Comparison of ENCODE assay signal across 1 cellular context in genomic region chr16:75262104-75262799, GRCh38.
TF ChIP-seq lines count a peak whose summit lies in the region.

No MANE protein-coding gene starts in this region.

TF ChIP-seq in H1, 55 proteins besides CTCF, POLR2A, EP300 and RAD21:
- TF ChIP-seq POLR2AphosphoS5 (IDR thresholded peaks at IDR 0.05; ENCODE audit: low read depth, low read length) (no peak), HDAC2 (IDR thresholded peaks at IDR 0.05; ENCODE audit: borderline replicate concordance in 1 of 2, low read depth in 2 of 2, low read length in 2 of 2) (no peak), CEBPB (IDR thresholded peaks at IDR 0.05; ENCODE audit: low read depth, low read length) (no peak), CBX8 (IDR thresholded peaks at IDR 0.05; ENCODE audit: borderline replicate concordance, low read depth, low read length) (no peak), CBX5 (IDR thresholded peaks at IDR 0.05; ENCODE audit: low read depth, low read length) (no peak), BCL11A (IDR thresholded peaks at IDR 0.05; ENCODE audit: low read depth in 2 of 2, low read length in 2 of 2) (no peak), SP1 (IDR thresholded peaks at IDR 0.05; ENCODE audit: low read depth, low read length) (no peak)
